Comparison of ENCODE assay signal across 8 cellular contexts in genomic region chr19:54448774-54449700, GRCh38. TPM values are rescaled to one million over a fixed set of nuclear protein-coding genes. Genes with fewer than 3 reads are reported as not detected.
DNase-seq lines count a peak whose midpoint lies in the region; ATAC-seq and TF ChIP-seq lines count a peak whose summit lies in the region.

LENG8 (plus strand) TSS chr19:54449199; CDS start chr19:54451345, 2,146 bp downstream.

- TF ChIP-seq CTCF in choroid plexus epithelial cell (conservative IDR thresholded peaks at IDR 0.05; ENCODE audit: low read depth, low read length), result no peak

- CTCF ChIA-PET in activated CD4-positive, alpha-beta T cell treated with anti-CD3 and anti-CD28 coated beads for 36 hours (lab: Charles Lee), result interaction anchor here (0.6 to 2.0 kb wide), 9 partner anchors 10 to 1028 kb away, joined by 3 to 10 read pairs (median 3); partner anchors contain the start of genes LENG9 and ZNF628

- peaks cover 36% of the 10 kb centered on the region for H3K4me1 Mint-ChIP-seq in activated CD4-positive, alpha-beta T cell treated with anti-CD3 and anti-CD28 coated beads for 36 hours

- H3K27me3 Mint-ChIP-seq in activated CD4-positive, alpha-beta T cell treated with anti-CD3 and anti-CD28 coated beads for 36 hours, result no peaks in the 10 kb centered on the region

- H3K4me3 Mint-ChIP-seq in activated CD4-positive, alpha-beta T cell treated with anti-CD3 and anti-CD28 coated beads for 36 hours, result peak within 1 kb of the TSS; percentile 98

- DNase-seq in Ammon's horn (ENCODE audit: low spot score) (peak; percentile 100), GM19238 (ENCODE audit: insufficient read length, low spot score) (peak; percentile 95), NCI-H524 (lab: John Stamatoyannopoulos, UW) (peak; percentile 93 to 98), choroid plexus epithelial cell (ENCODE audit: low read depth) (peak; percentile 99)
- peak; percentile 98 for DNase-seq in activated CD4-positive, alpha-beta T cell treated with anti-CD3 and anti-CD28 coated beads for 36 hours
- DNase-seq in stimulated activated CD4-positive, alpha-beta T cell treated with anti-CD3 and anti-CD28 coated beads, Interleukin-1b, Interleukin-23, amount 100 ng/mL, for 4 hours (ENCODE audit: low read depth in 2 of 2), result peak; percentile 93 to 94

- no peaks in the 10 kb centered on the region for H3K9me3 Mint-ChIP-seq in activated CD4-positive, alpha-beta T cell treated with anti-CD3 and anti-CD28 coated beads for 36 hours (ENCODE audit: low read depth)

- peak within 1 kb of the TSS; percentile 98 for H3K27ac Mint-ChIP-seq in activated CD4-positive, alpha-beta T cell treated with anti-CD3 and anti-CD28 coated beads for 36 hours

- peaks cover 53% of the 10 kb centered on the region for H3K36me3 Mint-ChIP-seq in activated CD4-positive, alpha-beta T cell treated with anti-CD3 and anti-CD28 coated beads for 36 hours (ENCODE audit: low read depth)

- H3K27me3 ChIP-seq in layer of hippocampus (ENCODE audit: control insufficient read depth, insufficient read depth, low read length), result no peaks in the 10 kb centered on the region

- H3K4me3 ChIP-seq in choroid plexus epithelial cell (ENCODE audit: low read depth, low read length), result peak within 1 kb of the TSS; percentile 94

- ATAC-seq in HG03442 (IDR thresholded peaks at IDR 0.05; ENCODE audit: unreplicated experiment), result peak; percentile 84
- peak; percentile 92 for ATAC-seq in activated CD4-positive, alpha-beta T cell treated with anti-CD3 and anti-CD28 coated beads for 36 hours

- POLR2A ChIA-PET in activated CD4-positive, alpha-beta T cell treated with anti-CD3 and anti-CD28 coated beads for 36 hours (lab: Charles Lee), result interaction anchor here (0.6 to 2.1 kb wide), 11 partner anchors 11 to 1551 kb away, joined by 3 to 18 read pairs (median 4); partner anchors contain the start of gene LENG9

- intact Hi-C loops in activated CD4-positive, alpha-beta T cell treated with anti-CD3 and anti-CD28 coated beads for 36 hours (cut with DNase I, micrococcal nuclease), result loop anchor here (1.0 to 5.0 kb wide), 13 partner anchors 14 to 1863 kb away; partner anchors contain the start of genes CNOT3 (in 2 of the 2), ISOC2 (in 1 of the 2), KMT5C (in 1 of the 2) and LENG9 (in 1 of the 2)

- peak within 1 kb of the TSS; percentile 98 for H3K27ac ChIP-seq in layer of hippocampus (ENCODE audit: low read depth, low read length)

RNA-seq across cellular contexts. Expression of gene LENG8, which starts in this region (rescaled TPM):
- total RNA-seq in activated CD4-positive, alpha-beta T cell treated with anti-CD3 and anti-CD28 coated beads for 36 hours, result 100 to 1,000 TPM; 156 to 221 TPM

Comparison
In these comparisons a context has a peak if more than half of its experiments do, and no peak if none do; other contexts are left out.
1. Peak in every context shown above with its lines: DNase-seq, ATAC-seq, H3K4me3 ChIP-seq and H3K27ac ChIP-seq.